20 cellular contexts compared by ENCODE assay signal in genomic region chr3:186311431-186311830, GRCh38. TPM values are rescaled to one million over a fixed set of nuclear protein-coding genes. Genes with fewer than 3 reads are reported as not detected.
DNase-seq lines count a peak whose midpoint lies in the region; ATAC-seq and TF ChIP-seq lines count a peak whose summit lies in the region.
"Had no signal": no experiment of that assay in that cellular context is flagged by ENCODE, and none has a peak within 500 bp of the region (broad histone marks: within the 10 kb centered on the region; RNA-seq: fewer than 3 reads in every experiment).

No MANE protein-coding gene starts in this region.

- DNase-seq in left ventricle myocardium superior (no peak), right cardiac atrium (no peak), medulla oblongata (ENCODE audit: extremely low spot score) (peak; percentile 64), putamen (ENCODE audit: low spot score) (peak; percentile 48), lower leg skin (ENCODE audit: low spot score in 2 of 2) (no peak)
- DNase-seq: AML-193; Calu3; CD4-positive, alpha-beta memory T cell; COR-L47; DMS53; DMS79 treated with DMSO at 0.1 percent for 48 hours; GF-D8; H9 had no signal

- TF ChIP-seq CTCF in lower leg skin (IDR thresholded peaks at IDR 0.05), result no peak

- no peak overlapping the region for H3K27ac ChIP-seq in right cardiac atrium (ENCODE audit: low read length)
- H3K27ac ChIP-seq: 22Rv1 had no signal

- H3K9me3 ChIP-seq in right cardiac atrium (ENCODE audit: control insufficient read depth, low read length), result no peaks in the 10 kb centered on the region

- intact Hi-C loops in left ventricle myocardium superior (cut with micrococcal nuclease) (no loop called here), right cardiac atrium (cut with DNase I) (no loop called here), lower leg skin (cut with DNase I; ENCODE audit: low total_unique reads) (no loop called here)

- TF ChIP-seq POLR2A in lower leg skin (IDR thresholded peaks at IDR 0.05), result no peak

- ATAC-seq in left ventricle myocardium superior (peak; percentile 24), right cardiac atrium (no peak), HG03159 (IDR thresholded peaks at IDR 0.05; ENCODE audit: unreplicated experiment) (no peak), HG03342 (IDR thresholded peaks at IDR 0.05; ENCODE audit: unreplicated experiment) (no peak)
- ATAC-seq: GM23338, HCT116 had no signal

- H3K4me1 ChIP-seq in right cardiac atrium (ENCODE audit: control insufficient read depth, insufficient read depth, low read length), result no peaks in the 10 kb centered on the region

- WGBS in right cardiac atrium, result 94% methylated on average over 2 of the region's 2 CpGs
- 86 to 89% methylated on average over 2 of the region's 2 CpGs for WGBS in lower leg skin, 2 donors

- H3K4me3 ChIP-seq in right cardiac atrium (ENCODE audit: low read length) (no peak overlapping the region), lower leg skin (ENCODE audit: low read depth, poor library complexity, severe bottlenecking) (no peak overlapping the region)
- H3K4me3 ChIP-seq: GM23338 had no signal

- H3K27me3 ChIP-seq in right cardiac atrium (ENCODE audit: control insufficient read depth, insufficient read depth), result no peaks in the 10 kb centered on the region

RNA-seq across cellular contexts. Expression of gene DGKG, which starts 50.6 kb away (rescaled TPM):
- total RNA-seq in left ventricle myocardium superior (18.2 TPM), right cardiac atrium (10 to 100 TPM; 10.8 to 23.6 (median 17.9) TPM), lower leg skin (1 to 10 TPM; 1.1 to 9.5 (median 1.7) TPM)
- 4.5 TPM for polyA plus RNA-seq in right cardiac atrium
- total RNA-seq: G401, H9 had no signal
- polyA plus RNA-seq: BJ; CD4-positive, alpha-beta memory T cell had no signal

Comparison
In these comparisons a context has a peak if more than half of its experiments do, and no peak if none do; other contexts are left out.
1. DNase-seq: peak in medulla oblongata (single experiment) and putamen (single experiment); none in left ventricle myocardium superior (single experiment), right cardiac atrium (0 of 3) and lower leg skin (0 of 2).